ENCODE assay signal across 1 cellular context in the genomic region with DNA sequence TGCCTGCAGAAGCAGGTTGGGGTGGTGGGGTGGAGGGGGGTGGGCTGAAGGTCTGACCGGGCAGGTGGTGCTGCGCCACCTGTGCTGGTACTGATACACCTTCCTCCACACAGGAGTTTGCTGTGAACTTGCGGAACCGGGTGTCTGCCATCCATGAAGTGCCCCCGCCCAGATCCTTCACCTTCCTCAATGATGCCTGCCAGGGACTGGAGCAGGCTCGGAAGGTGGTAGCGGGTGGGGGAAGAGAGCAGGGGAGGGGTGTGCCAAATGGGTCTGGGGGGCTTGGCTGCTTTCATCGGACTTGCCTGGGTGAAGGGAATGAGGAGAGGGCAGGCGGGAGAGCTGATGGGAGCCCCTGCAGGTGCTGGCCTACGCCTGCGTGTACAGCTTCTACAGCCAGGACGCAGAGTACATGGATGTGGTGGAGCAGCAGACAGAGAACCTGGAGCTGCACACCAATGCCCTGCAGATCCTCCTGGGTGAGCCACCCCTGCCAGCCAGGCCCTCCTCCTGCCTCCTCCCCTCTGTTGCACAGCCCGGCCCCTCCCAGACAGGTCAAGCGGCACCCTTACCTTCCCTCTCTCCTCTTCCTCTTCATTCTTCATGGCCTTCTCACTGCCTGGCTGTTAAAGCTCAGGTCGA.
TF ChIP-seq lines count a peak whose summit lies in the region.

No MANE protein-coding gene starts in this region.

TF ChIP-seq in GM12878, 131 proteins besides CTCF, POLR2A, EP300 and RAD21:
- TF ChIP-seq, protein P1, sequence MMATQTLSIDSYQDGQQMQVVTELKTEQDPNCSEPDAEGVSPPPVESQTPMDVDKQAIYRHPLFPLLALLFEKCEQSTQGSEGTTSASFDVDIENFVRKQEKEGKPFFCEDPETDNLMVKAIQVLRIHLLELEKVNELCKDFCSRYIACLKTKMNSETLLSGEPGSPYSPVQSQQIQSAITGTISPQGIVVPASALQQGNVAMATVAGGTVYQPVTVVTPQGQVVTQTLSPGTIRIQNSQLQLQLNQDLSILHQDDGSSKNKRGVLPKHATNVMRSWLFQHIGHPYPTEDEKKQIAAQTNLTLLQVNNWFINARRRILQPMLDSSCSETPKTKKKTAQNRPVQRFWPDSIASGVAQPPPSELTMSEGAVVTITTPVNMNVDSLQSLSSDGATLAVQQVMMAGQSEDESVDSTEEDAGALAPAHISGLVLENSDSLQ (IDR thresholded peaks at IDR 0.05): no peak
- TF ChIP-seq NBN (IDR thresholded peaks at IDR 0.05): no peak
- TF ChIP-seq IKZF1 (conservative IDR thresholded peaks at IDR 0.05): no peak
- no peak for TF ChIP-seq ZBTB33 (IDR thresholded peaks at IDR 0.05)
- no peak for TF ChIP-seq MEF2B (IDR thresholded peaks at IDR 0.05; ENCODE audit: partially characterized antibody, poor library complexity, severe bottlenecking)
- no peak for TF ChIP-seq HSF1 (IDR thresholded peaks at IDR 0.05; ENCODE audit: low read depth, low read length)
- no peak for TF ChIP-seq SMAD1 (IDR thresholded peaks at IDR 0.05; ENCODE audit: low read depth, partially characterized antibody)
- no peak for TF ChIP-seq HCFC1 (IDR thresholded peaks at IDR 0.05; ENCODE audit: low read length)
- no peak for TF ChIP-seq SMC3 (IDR thresholded peaks at IDR 0.05; ENCODE audit: borderline replicate concordance, low read length)
- no peak for TF ChIP-seq NFXL1 (IDR thresholded peaks at IDR 0.05; ENCODE audit: borderline replicate concordance)
- no peak for TF ChIP-seq POU2F2 (IDR thresholded peaks at IDR 0.05; ENCODE audit: borderline replicate concordance, low read depth, low read length)
- TF ChIP-seq, protein P2, sequence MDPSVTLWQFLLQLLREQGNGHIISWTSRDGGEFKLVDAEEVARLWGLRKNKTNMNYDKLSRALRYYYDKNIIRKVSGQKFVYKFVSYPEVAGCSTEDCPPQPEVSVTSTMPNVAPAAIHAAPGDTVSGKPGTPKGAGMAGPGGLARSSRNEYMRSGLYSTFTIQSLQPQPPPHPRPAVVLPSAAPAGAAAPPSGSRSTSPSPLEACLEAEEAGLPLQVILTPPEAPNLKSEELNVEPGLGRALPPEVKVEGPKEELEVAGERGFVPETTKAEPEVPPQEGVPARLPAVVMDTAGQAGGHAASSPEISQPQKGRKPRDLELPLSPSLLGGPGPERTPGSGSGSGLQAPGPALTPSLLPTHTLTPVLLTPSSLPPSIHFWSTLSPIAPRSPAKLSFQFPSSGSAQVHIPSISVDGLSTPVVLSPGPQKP (IDR thresholded peaks at IDR 0.05; ENCODE audit: low read depth, low read length): no peak
- TF ChIP-seq, protein P3, sequence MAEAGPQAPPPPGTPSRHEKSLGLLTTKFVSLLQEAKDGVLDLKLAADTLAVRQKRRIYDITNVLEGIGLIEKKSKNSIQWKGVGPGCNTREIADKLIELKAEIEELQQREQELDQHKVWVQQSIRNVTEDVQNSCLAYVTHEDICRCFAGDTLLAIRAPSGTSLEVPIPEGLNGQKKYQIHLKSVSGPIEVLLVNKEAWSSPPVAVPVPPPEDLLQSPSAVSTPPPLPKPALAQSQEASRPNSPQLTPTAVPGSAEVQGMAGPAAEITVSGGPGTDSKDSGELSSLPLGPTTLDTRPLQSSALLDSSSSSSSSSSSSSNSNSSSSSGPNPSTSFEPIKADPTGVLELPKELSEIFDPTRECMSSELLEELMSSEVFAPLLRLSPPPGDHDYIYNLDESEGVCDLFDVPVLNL (IDR thresholded peaks at IDR 0.05; ENCODE audit: low read depth, low read length): no peak
- TF ChIP-seq NR2C2 (IDR thresholded peaks at IDR 0.05; ENCODE audit: borderline replicate concordance, control insufficient read depth, insufficient read length, low read depth): no peak
- TF ChIP-seq, protein P4, sequence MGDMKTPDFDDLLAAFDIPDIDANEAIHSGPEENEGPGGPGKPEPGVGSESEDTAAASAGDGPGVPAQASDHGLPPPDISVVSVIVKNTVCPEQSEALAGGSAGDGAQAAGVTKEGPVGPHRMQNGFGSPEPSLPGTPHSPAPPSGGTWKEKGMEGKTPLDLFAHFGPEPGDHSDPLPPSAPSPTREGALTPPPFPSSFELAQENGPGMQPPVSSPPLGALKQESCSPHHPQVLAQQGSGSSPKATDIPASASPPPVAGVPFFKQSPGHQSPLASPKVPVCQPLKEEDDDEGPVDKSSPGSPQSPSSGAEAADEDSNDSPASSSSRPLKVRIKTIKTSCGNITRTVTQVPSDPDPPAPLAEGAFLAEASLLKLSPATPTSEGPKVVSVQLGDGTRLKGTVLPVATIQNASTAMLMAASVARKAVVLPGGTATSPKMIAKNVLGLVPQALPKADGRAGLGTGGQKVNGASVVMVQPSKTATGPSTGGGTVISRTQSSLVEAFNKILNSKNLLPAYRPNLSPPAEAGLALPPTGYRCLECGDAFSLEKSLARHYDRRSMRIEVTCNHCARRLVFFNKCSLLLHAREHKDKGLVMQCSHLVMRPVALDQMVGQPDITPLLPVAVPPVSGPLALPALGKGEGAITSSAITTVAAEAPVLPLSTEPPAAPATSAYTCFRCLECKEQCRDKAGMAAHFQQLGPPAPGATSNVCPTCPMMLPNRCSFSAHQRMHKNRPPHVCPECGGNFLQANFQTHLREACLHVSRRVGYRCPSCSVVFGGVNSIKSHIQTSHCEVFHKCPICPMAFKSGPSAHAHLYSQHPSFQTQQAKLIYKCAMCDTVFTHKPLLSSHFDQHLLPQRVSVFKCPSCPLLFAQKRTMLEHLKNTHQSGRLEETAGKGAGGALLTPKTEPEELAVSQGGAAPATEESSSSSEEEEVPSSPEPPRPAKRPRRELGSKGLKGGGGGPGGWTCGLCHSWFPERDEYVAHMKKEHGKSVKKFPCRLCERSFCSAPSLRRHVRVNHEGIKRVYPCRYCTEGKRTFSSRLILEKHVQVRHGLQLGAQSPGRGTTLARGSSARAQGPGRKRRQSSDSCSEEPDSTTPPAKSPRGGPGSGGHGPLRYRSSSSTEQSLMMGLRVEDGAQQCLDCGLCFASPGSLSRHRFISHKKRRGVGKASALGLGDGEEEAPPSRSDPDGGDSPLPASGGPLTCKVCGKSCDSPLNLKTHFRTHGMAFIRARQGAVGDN (IDR thresholded peaks at IDR 0.05): no peak
- TF ChIP-seq EED (IDR thresholded peaks at IDR 0.05; ENCODE audit: low read depth): no peak
- no peak for TF ChIP-seq RUNX3 (IDR thresholded peaks at IDR 0.05; ENCODE audit: low read length)
TF ChIP-seq in GM12878: peak in this region for 0.
